In the genomic region with DNA sequence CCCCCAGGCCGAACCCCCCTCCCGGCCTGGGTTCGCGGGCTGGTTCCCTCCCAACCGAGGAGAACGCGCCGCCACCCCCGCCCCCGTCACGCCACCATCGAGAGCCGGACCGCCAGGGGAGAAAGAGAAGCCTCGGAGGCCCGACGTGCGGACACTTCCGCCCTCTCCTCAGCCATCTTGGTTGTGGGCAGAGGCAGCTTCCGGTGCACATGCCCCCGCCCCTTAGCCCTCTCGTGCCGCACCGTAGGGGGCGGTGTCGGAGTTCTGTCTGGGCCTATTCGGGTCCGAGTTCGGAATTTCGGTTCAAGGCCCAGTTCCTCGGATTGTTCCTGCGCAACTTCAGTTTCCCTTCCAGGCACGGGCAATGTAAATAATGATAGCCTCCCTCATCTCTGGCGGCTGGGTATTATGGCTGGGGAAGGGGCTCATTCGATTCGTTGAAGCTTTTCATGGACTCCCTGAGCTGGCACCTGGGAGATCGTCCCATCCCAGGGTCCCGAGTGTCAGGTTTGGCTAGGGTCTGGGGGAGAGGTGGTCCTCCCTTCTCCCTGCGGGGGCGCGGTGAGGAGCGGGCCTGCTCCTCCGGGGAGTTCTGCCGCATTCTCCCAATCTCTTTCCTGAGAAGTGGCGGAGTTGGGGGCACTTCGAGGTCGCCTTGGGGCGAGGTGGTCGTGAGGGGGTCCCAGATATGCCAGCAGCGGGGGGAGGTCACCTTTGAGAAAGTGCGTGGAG, we compare ENCODE assay signal across 1 cellular context.
TF ChIP-seq lines count a peak whose summit lies in the region.

A gene with protein sequence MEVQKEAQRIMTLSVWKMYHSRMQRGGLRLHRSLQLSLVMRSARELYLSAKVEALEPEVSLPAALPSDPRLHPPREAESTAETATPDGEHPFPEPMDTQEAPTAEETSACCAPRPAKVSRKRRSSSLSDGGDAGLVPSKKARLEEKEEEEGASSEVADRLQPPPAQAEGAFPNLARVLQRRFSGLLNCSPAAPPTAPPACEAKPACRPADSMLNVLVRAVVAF (plus strand): TSS at position 225 of the 732 bp plus-strand sequence. CDS start 2,776 bp downstream, outside the sequence.
A gene with protein sequence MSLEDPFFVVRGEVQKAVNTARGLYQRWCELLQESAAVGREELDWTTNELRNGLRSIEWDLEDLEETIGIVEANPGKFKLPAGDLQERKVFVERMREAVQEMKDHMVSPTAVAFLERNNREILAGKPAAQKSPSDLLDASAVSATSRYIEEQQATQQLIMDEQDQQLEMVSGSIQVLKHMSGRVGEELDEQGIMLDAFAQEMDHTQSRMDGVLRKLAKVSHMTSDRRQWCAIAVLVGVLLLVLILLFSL (minus strand): TSS at position 189 of the 732 bp plus-strand sequence. CDS start 202 bp downstream, outside the sequence.

TF ChIP-seq in HEK293, 187 proteins besides CTCF, POLR2A, EP300 and RAD21 (continued from another document and continues in another):
- TF ChIP-seq, protein P1, sequence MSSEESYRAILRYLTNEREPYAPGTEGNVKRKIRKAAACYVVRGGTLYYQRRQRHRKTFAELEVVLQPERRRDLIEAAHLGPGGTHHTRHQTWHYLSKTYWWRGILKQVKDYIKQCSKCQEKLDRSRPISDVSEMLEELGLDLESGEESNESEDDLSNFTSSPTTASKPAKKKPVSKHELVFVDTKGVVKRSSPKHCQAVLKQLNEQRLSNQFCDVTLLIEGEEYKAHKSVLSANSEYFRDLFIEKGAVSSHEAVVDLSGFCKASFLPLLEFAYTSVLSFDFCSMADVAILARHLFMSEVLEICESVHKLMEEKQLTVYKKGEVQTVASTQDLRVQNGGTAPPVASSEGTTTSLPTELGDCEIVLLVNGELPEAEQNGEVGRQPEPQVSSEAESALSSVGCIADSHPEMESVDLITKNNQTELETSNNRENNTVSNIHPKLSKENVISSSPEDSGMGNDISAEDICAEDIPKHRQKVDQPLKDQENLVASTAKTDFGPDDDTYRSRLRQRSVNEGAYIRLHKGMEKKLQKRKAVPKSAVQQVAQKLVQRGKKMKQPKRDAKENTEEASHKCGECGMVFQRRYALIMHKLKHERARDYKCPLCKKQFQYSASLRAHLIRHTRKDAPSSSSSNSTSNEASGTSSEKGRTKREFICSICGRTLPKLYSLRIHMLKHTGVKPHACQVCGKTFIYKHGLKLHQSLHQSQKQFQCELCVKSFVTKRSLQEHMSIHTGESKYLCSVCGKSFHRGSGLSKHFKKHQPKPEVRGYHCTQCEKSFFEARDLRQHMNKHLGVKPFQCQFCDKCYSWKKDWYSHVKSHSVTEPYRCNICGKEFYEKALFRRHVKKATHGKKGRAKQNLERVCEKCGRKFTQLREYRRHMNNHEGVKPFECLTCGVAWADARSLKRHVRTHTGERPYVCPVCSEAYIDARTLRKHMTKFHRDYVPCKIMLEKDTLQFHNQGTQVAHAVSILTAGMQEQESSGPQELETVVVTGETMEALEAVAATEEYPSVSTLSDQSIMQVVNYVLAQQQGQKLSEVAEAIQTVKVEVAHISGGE (tag by site-specific recombination; conservative IDR thresholded peaks at IDR 0.05; ENCODE audit: low read depth) = peak; percentile 97
- TF ChIP-seq ZNF433 (tag by site-specific recombination; IDR thresholded peaks at IDR 0.05; ENCODE audit: low read depth) (no peak), ZNF24 (tag by site-specific recombination; IDR thresholded peaks at IDR 0.05) (peak; percentile 69), ZEB2 (tag by site-specific recombination; IDR thresholded peaks at IDR 0.05) (peak; percentile 95), ZNF610 (tag by site-specific recombination; IDR thresholded peaks at IDR 0.05; ENCODE audit: borderline replicate concordance) (no peak), ZNF140 (tag by site-specific recombination; IDR thresholded peaks at IDR 0.05) (no peak), GLIS2 (tag by site-specific recombination; IDR thresholded peaks at IDR 0.05) (no peak; the same call in 1 of the 2 replicates), ZFP3 (tag by site-specific recombination; IDR thresholded peaks at IDR 0.05; ENCODE audit: low read depth) (no peak), ZXDB (tag by site-specific recombination; IDR thresholded peaks at IDR 0.05) (peak; percentile 89), ZBTB48 (tag by site-specific recombination; IDR thresholded peaks at IDR 0.05) (no peak; the same call in 1 of the 2 replicates), TCF7L2 (IDR thresholded peaks at IDR 0.05; ENCODE audit: borderline replicate concordance, low read depth, low read length) (no peak), ZSCAN16 (tag by site-specific recombination; IDR thresholded peaks at IDR 0.05) (no peak), SCRT2 (tag by site-specific recombination; IDR thresholded peaks at IDR 0.05) (no peak), SP3 (tag by site-specific recombination; IDR thresholded peaks at IDR 0.05) (peak; percentile 97), ZNF2 (tag by site-specific recombination; IDR thresholded peaks at IDR 0.05) (0 out of 2 replicates have a peak, but pooled peaks have one; percentile 5), ZNF223 (tag by site-specific recombination; IDR thresholded peaks at IDR 0.05) (no peak), ZBTB21 (tag by site-specific recombination; IDR thresholded peaks at IDR 0.05) (peak; percentile 30), ZBTB1 (tag by site-specific recombination; IDR thresholded peaks at IDR 0.05) (no peak), ZNF514 (tag by site-specific recombination; IDR thresholded peaks at IDR 0.05) (no peak), ZNF248 (tag by site-specific recombination; IDR thresholded peaks at IDR 0.05) (no peak), ZNF658 (tag by site-specific recombination; IDR thresholded peaks at IDR 0.05) (no peak), ZNF426 (tag by site-specific recombination; IDR thresholded peaks at IDR 0.05) (no peak), ZNF701 (tag by site-specific recombination; IDR thresholded peaks at IDR 0.05) (no peak), ZIC2 (tag by site-specific recombination; IDR thresholded peaks at IDR 0.05) (peak; percentile 67), ZNF354C (tag by site-specific recombination; IDR thresholded peaks at IDR 0.05; ENCODE audit: borderline replicate concordance, low read depth) (no peak), ZNF214 (tag by site-specific recombination; IDR thresholded peaks at IDR 0.05; ENCODE audit: borderline replicate concordance) (no peak), FEZF1 (tag by site-specific recombination; IDR thresholded peaks at IDR 0.05) (no peak), SP7 (tag by site-specific recombination; IDR thresholded peaks at IDR 0.05) (peak; percentile 53; the same call in 1 of the 2 replicates), GFI1B (tag by site-specific recombination; IDR thresholded peaks at IDR 0.05) (no peak), SALL2 (tag by site-specific recombination; IDR thresholded peaks at IDR 0.05; ENCODE audit: borderline replicate concordance) (no peak), RBAK (tag by site-specific recombination; IDR thresholded peaks at IDR 0.05) (no peak), ZNF785 (tag by site-specific recombination; IDR thresholded peaks at IDR 0.05) (0 out of 2 replicates have a peak, but pooled peaks have one; percentile 16), ZNF184 (tag by site-specific recombination; IDR thresholded peaks at IDR 0.05) (no peak; the same call in 1 of the 2 replicates), ZNF76 (tag by site-specific recombination; IDR thresholded peaks at IDR 0.05; ENCODE audit: borderline replicate concordance, low read depth) (peak; percentile 84), SCRT1 (tag by site-specific recombination; IDR thresholded peaks at IDR 0.05; ENCODE audit: borderline replicate concordance) (no peak), MZF1 (tag by site-specific recombination; IDR thresholded peaks at IDR 0.05; ENCODE audit: borderline replicate concordance) (no peak), ZNF114 (tag by site-specific recombination; IDR thresholded peaks at IDR 0.05) (no peak)
- TF ChIP-seq, protein P2, sequence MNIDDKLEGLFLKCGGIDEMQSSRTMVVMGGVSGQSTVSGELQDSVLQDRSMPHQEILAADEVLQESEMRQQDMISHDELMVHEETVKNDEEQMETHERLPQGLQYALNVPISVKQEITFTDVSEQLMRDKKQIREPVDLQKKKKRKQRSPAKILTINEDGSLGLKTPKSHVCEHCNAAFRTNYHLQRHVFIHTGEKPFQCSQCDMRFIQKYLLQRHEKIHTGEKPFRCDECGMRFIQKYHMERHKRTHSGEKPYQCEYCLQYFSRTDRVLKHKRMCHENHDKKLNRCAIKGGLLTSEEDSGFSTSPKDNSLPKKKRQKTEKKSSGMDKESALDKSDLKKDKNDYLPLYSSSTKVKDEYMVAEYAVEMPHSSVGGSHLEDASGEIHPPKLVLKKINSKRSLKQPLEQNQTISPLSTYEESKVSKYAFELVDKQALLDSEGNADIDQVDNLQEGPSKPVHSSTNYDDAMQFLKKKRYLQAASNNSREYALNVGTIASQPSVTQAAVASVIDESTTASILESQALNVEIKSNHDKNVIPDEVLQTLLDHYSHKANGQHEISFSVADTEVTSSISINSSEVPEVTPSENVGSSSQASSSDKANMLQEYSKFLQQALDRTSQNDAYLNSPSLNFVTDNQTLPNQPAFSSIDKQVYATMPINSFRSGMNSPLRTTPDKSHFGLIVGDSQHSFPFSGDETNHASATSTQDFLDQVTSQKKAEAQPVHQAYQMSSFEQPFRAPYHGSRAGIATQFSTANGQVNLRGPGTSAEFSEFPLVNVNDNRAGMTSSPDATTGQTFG (tag by site-specific recombination; IDR thresholded peaks at IDR 0.05; ENCODE audit: borderline replicate concordance) = no peak
- TF ChIP-seq, protein P3, sequence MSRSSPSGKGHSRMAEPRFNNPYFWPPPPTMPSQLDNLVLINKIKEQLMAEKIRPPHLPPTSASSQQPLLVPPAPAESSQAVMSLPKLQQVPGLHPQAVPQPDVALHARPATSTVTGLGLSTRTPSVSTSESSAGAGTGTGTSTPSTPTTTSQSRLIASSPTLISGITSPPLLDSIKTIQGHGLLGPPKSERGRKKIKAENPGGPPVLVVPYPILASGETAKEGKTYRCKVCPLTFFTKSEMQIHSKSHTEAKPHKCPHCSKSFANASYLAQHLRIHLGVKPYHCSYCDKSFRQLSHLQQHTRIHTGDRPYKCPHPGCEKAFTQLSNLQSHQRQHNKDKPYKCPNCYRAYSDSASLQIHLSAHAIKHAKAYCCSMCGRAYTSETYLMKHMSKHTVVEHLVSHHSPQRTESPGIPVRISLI (tag by site-specific recombination; IDR thresholded peaks at IDR 0.05) = no peak
- TF ChIP-seq, protein P4, sequence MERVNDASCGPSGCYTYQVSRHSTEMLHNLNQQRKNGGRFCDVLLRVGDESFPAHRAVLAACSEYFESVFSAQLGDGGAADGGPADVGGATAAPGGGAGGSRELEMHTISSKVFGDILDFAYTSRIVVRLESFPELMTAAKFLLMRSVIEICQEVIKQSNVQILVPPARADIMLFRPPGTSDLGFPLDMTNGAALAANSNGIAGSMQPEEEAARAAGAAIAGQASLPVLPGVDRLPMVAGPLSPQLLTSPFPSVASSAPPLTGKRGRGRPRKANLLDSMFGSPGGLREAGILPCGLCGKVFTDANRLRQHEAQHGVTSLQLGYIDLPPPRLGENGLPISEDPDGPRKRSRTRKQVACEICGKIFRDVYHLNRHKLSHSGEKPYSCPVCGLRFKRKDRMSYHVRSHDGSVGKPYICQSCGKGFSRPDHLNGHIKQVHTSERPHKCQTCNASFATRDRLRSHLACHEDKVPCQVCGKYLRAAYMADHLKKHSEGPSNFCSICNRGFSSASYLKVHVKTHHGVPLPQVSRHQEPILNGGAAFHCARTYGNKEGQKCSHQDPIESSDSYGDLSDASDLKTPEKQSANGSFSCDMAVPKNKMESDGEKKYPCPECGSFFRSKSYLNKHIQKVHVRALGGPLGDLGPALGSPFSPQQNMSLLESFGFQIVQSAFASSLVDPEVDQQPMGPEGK (tag by site-specific recombination; IDR thresholded peaks at IDR 0.05) = peak; percentile 61
- TF ChIP-seq, protein P5, sequence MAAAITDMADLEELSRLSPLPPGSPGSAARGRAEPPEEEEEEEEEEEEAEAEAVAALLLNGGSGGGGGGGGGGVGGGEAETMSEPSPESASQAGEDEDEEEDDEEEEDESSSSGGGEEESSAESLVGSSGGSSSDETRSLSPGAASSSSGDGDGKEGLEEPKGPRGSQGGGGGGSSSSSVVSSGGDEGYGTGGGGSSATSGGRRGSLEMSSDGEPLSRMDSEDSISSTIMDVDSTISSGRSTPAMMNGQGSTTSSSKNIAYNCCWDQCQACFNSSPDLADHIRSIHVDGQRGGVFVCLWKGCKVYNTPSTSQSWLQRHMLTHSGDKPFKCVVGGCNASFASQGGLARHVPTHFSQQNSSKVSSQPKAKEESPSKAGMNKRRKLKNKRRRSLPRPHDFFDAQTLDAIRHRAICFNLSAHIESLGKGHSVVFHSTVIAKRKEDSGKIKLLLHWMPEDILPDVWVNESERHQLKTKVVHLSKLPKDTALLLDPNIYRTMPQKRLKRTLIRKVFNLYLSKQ (tag by site-specific recombination; IDR thresholded peaks at IDR 0.05; ENCODE audit: borderline replicate concordance) = no peak
- TF ChIP-seq, protein P6, sequence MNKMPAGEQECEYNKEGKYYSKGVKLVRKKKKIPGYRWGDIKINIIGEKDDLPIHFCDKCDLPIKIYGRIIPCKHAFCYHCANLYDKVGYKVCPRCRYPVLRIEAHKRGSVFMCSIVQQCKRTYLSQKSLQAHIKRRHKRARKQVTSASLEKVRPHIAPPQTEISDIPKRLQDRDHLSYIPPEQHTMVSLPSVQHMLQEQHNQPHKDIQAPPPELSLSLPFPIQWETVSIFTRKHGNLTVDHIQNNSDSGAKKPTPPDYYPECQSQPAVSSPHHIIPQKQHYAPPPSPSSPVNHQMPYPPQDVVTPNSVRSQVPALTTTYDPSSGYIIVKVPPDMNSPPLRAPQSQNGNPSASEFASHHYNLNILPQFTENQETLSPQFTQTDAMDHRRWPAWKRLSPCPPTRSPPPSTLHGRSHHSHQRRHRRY (tag by site-specific recombination; IDR thresholded peaks at IDR 0.05) = no peak
- TF ChIP-seq, protein P7, sequence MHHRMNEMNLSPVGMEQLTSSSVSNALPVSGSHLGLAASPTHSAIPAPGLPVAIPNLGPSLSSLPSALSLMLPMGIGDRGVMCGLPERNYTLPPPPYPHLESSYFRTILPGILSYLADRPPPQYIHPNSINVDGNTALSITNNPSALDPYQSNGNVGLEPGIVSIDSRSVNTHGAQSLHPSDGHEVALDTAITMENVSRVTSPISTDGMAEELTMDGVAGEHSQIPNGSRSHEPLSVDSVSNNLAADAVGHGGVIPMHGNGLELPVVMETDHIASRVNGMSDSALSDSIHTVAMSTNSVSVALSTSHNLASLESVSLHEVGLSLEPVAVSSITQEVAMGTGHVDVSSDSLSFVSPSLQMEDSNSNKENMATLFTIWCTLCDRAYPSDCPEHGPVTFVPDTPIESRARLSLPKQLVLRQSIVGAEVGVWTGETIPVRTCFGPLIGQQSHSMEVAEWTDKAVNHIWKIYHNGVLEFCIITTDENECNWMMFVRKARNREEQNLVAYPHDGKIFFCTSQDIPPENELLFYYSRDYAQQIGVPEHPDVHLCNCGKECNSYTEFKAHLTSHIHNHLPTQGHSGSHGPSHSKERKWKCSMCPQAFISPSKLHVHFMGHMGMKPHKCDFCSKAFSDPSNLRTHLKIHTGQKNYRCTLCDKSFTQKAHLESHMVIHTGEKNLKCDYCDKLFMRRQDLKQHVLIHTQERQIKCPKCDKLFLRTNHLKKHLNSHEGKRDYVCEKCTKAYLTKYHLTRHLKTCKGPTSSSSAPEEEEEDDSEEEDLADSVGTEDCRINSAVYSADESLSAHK (tag by site-specific recombination; IDR thresholded peaks at IDR 0.05) = no peak; the same call in none of the 2 replicates
